Comparison of ENCODE assay signal across 7 cellular contexts in genomic region chr12:88495031-88495430, GRCh38.
"Had no signal": no experiment of that assay in that cellular context is flagged by ENCODE, and none has a peak within 500 bp of the region (broad histone marks: within the 10 kb centered on the region; RNA-seq: fewer than 3 reads in every experiment).

No MANE protein-coding gene starts in this region.

- H3K4me2 ChIP-seq: KMS-11 had no signal

- H3K27ac ChIP-seq: HL-60, KMS-11 had no signal

- DNase-seq: KBM-7, KG1 had no signal

- H3K9ac ChIP-seq: KMS-11 had no signal

- ATAC-seq: HepG2, K562 had no signal

- FAIRE-seq: HepG2, HTR-8/SVneo, K562 had no signal

- H3K4me3 ChIP-seq: K562 had no signal
